ENCODE assay signal across 8 cellular contexts in the genomic region with DNA sequence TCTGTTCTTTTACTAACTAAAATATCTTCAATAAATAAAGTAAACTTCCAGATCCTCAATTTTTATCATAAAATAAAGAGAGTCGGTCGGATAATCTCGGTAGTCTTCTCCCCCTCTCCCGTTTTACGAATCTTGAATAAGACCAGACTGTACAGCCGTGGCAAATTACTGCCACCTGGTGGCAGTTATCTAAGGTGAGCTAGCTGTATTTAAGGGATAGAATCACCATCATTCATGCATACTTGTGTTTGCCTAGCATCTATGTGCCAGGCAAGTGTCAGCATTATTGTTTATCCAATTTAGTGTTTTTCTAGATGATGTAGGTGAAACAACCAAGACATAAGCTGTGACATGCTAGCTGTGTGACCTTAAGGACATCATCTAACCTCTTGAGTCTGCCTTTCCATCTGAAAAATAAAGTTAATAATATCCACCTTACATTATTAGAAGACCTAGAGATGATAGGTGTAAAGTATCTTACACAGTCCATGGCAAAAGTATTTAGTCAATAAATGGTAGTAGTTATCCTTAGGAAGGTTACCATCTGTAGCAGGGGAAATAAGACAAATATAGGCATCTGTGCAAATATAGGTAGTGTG. TPM values are rescaled to one million over a fixed set of nuclear protein-coding genes. Genes with fewer than 3 reads are reported as not detected.
A peak's percentile ranks its signal among the peaks of the same experiment; 100 is the strongest.
DNase-seq lines count a peak whose midpoint lies in the region; ATAC-seq, FAIRE-seq and TF ChIP-seq lines count a peak whose summit lies in the region.

No MANE protein-coding gene starts in this region.

- H3K36me3 Mint-ChIP-seq in stimulated activated memory B cell treated with anti-CD40 and anti-IgM and Interleukin-4, amounts not matched to agents 10 μg/mL and 1 μg/mL and 100 μg/mL, for 72 hours = no peaks in the 10 kb centered on the region

- intact Hi-C loops in dorsolateral prefrontal cortex (cut with DNase I) = loop anchor here (5.0 to 10.0 kb wide), 3 partner anchors 292 to 1155 kb away; partner anchors contain the start of gene FBN1 (in 1 of the 2)

- DNase-seq in A549 (ENCODE audit: low read depth in 1 of 2, low spot score in 1 of 2) (peak; percentile 35 to 71), NCI-H446 (lab: John Stamatoyannopoulos, UW) (peak; percentile 37 to 85), dorsolateral prefrontal cortex (peak in 7 of 10 donors; percentile 34 to 68 (median 46)), medulla oblongata (ENCODE audit: extremely low spot score) (peak; percentile 81)

- no peak for TF ChIP-seq POLR2A in A549 (IDR thresholded peaks at IDR 0.05; ENCODE audit: low read length)

- H3K27me3 ChIP-seq in dorsolateral prefrontal cortex = no peaks in the 10 kb centered on the region

- no peaks in the 10 kb centered on the region for H3K9me3 ChIP-seq in A549

- no peaks in the 10 kb centered on the region for H3K4me1 Mint-ChIP-seq in stimulated activated memory B cell treated with anti-CD40 and anti-IgM and Interleukin-4, amounts not matched to agents 10 μg/mL and 1 μg/mL and 100 μg/mL, for 72 hours

- TF ChIP-seq CTCF in A549 (IDR thresholded peaks at IDR 0.05) = peak; percentile 67
- TF ChIP-seq CTCF in dorsolateral prefrontal cortex (IDR thresholded peaks at IDR 0.05 in 54 of 56, conservative IDR thresholded peaks at IDR 0.05 in 2 of 56; ENCODE audit: low read depth in 1 of 56, partially characterized antibody in 56 of 56) = peak; percentile 56 to 90 (median 80)

- no peak overlapping the region for H3K27ac Mint-ChIP-seq in stimulated activated memory B cell treated with anti-CD40 and anti-IgM and Interleukin-4, amounts not matched to agents 10 μg/mL and 1 μg/mL and 100 μg/mL, for 72 hours

- H3K4me3 ChIP-seq in A549 = no peak overlapping the region
- peak overlapping the region in 10 of 59 donors; percentile 4 to 34 (median 20) for H3K4me3 ChIP-seq in dorsolateral prefrontal cortex

- no peak for FAIRE-seq in A549 (lab: Jason Lieb, UNC)

- WGBS in A549 (ENCODE audit: missing lambda C conversion rate) = under 1% methylated on average over 6 of the region's 6 CpGs

- POLR2A ChIA-PET in A549 (lab: Yijun Ruan, JAX) = no interaction called here

- no peaks in the 10 kb centered on the region for H3K9me3 Mint-ChIP-seq in stimulated activated memory B cell treated with anti-CD40 and anti-IgM and Interleukin-4, amounts not matched to agents 10 μg/mL and 1 μg/mL and 100 μg/mL, for 72 hours

- peaks cover 12% of the 10 kb centered on the region; the same call in 2 of the 3 replicates for H3K4me1 ChIP-seq in A549

- CTCF ChIA-PET in A549 (lab: Yijun Ruan, JAX) = interaction anchor here (0.8 to 2.2 kb wide), 7 partner anchors 9 to 1156 kb away, joined by 3 to 13 read pairs (median 5); no protein-coding TSS in a partner anchor

- ATAC-seq in A549 (peak; percentile 80 to 93; a peak in 5 of 6 replicates), GM18502 (IDR thresholded peaks at IDR 0.05; ENCODE audit: poor library complexity, unreplicated experiment) (peak; percentile 90), HG03159 (IDR thresholded peaks at IDR 0.05; ENCODE audit: unreplicated experiment) (peak; percentile 89)
- ATAC-seq in activated CD4-positive, CD25-positive, alpha-beta regulatory T cell treated with anti-CD3 and anti-CD28 coated beads, Interleukin-2, amount 50 U/mL, for 24 hours = peak; percentile 75 to 85
- ATAC-seq in stimulated activated memory B cell treated with anti-CD40 and anti-IgM and Interleukin-4, amounts not matched to agents 10 μg/mL and 1 μg/mL and 100 μg/mL, for 72 hours = peak; percentile 78

- no peak overlapping the region for H3K4me3 Mint-ChIP-seq in stimulated activated memory B cell treated with anti-CD40 and anti-IgM and Interleukin-4, amounts not matched to agents 10 μg/mL and 1 μg/mL and 100 μg/mL, for 72 hours

- peak; percentile 57 to 66 for TF ChIP-seq RAD21 in A549 (conservative IDR thresholded peaks at IDR 0.05 in 1 of 2, IDR thresholded peaks at IDR 0.05 in 1 of 2)

- TF ChIP-seq EP300 in A549 (IDR thresholded peaks at IDR 0.05) = no peak

- H3K27ac ChIP-seq in A549 (no peak overlapping the region), dorsolateral prefrontal cortex (no peak overlapping the region)

- H3K27me3 Mint-ChIP-seq in stimulated activated memory B cell treated with anti-CD40 and anti-IgM and Interleukin-4, amounts not matched to agents 10 μg/mL and 1 μg/mL and 100 μg/mL, for 72 hours = no peaks in the 10 kb centered on the region

- peak overlapping the region; percentile 52 for H3K4me2 ChIP-seq in A549

TF ChIP-seq in A549, 52 proteins besides CTCF, POLR2A, EP300 and RAD21:
- TF ChIP-seq, protein P1, sequence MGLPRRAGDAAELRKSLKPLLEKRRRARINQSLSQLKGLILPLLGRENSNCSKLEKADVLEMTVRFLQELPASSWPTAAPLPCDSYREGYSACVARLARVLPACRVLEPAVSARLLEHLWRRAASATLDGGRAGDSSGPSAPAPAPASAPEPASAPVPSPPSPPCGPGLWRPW (IDR thresholded peaks at IDR 0.05) = no peak
- TF ChIP-seq RFX5 (IDR thresholded peaks at IDR 0.05) (no peak), MAX (IDR thresholded peaks at IDR 0.05) (no peak), SMC3 (IDR thresholded peaks at IDR 0.05) (peak; percentile 52; the same call in 2 of the 3 replicates)

RNA-seq across cellular contexts. Expression of gene DUT, which starts 21.3 kb away (rescaled TPM):
- 47.8 and 89.1 TPM in 2 replicates for polyA plus RNA-seq in A549 (2011; rRNA removed)
- polyA plus RNA-seq in A549 (2012; cell fraction: cytosol; rRNA removed) = 49.2 and 53.0 TPM in 2 replicates
- polyA plus RNA-seq in A549 (2012; cell fraction: nucleus; rRNA removed) = 38.5 and 48.3 TPM in 2 replicates
- polyA plus RNA-seq in A549 (2017; fragmentation: RNase III; extraction: RNeasy Plus Mini Kit Qiagen cat#74134 plus additional on column Dnase treatment) = 105 to 114 TPM (median 110 TPM) in 3 replicates
- 6.9 and 7.0 TPM in 2 replicates for polyA minus RNA-seq in A549 (2011; rRNA and poly(A)+ RNA removed)
- 100 to 1,000 TPM in 5 of 120 experiments, 10 to 100 TPM in 115; 58.8 to 107 (median 83.2) TPM for total RNA-seq in dorsolateral prefrontal cortex
